8 cellular contexts compared by ENCODE assay signal in the genomic region with DNA sequence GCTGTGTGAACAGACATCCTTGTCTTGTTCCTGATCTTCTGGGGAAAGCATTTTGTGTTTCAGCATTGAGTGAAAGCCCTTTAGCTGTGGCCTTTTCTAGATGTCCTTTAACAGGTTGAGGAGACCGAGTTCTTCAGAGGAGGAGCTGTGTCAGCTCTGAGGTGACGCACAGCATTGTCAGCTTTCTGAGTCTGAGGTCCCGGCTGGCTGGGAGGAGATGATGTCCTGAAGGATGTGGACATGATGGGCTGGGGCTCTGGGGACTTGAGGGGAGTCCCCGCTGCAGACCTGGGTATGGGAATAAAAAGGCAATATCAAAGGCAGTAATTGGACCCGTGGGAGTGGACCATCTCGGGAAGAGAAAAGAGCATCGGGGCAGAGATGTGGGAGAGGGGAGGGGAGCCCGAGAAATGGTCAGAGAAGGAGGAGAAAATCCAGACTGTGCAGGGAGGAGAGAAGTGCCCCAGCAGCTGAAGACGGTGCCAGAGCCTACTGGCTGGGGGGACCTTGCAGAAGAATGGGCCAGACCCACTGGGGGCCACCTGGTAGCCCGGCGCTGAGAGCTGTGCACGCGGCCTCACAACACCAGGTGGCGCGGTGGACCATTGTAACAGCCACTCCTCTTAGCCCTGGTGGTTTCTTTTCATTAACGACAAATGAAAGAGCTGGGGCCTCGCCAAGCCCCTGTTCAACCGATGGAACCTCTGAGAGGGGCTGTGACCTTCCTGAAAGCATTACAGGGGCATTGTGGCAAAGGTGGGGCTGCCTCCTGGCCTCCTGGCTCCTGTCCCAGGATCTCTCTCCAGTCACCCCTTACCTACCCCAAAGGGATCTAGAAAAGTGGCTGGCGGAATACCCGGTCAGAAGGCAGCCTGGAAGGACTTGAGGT.
DNase-seq lines count a peak whose midpoint lies in the region; ATAC-seq, FAIRE-seq and TF ChIP-seq lines count a peak whose summit lies in the region.

No MANE protein-coding gene starts in this region.

- peaks cover 9% of the 10 kb centered on the region for H3K27me3 Mint-ChIP-seq in activated T-cell treated with anti-CD3 and anti-CD28 coated beads, Interleukin-2, amount 50 U/mL, for 72 hours (ENCODE audit: low read depth)
- peaks cover 7% of the 10 kb centered on the region for H3K27me3 Mint-ChIP-seq in neural crest cell (ENCODE audit: low read depth)
- no peaks in the 10 kb centered on the region for H3K27me3 Mint-ChIP-seq in stimulated activated naive CD8-positive, alpha-beta T cell treated with anti-CD3 and anti-CD28 coated beads, Interleukin-15, amount 100 ng/mL, for 72 hours

- H3K9me3 ChIP-seq in KOPT-K1 (ENCODE audit: insufficient read depth, low read length, poor library complexity, severe bottlenecking): no peaks in the 10 kb centered on the region

- H3K36me3 Mint-ChIP-seq in activated T-cell treated with anti-CD3 and anti-CD28 coated beads, Interleukin-2, amount 50 U/mL, for 72 hours (ENCODE audit: insufficient read depth in 2 of 2): no peaks in the 10 kb centered on the region
- no peaks in the 10 kb centered on the region for H3K36me3 Mint-ChIP-seq in neural crest cell (ENCODE audit: low read depth)

- no peak overlapping the region for H3K27ac Mint-ChIP-seq in activated T-cell treated with anti-CD3 and anti-CD28 coated beads, Interleukin-2, amount 50 U/mL, for 72 hours
- H3K27ac Mint-ChIP-seq in neural crest cell (ENCODE audit: unreplicated experiment): no peak overlapping the region
- H3K27ac Mint-ChIP-seq in stimulated activated naive CD8-positive, alpha-beta T cell treated with anti-CD3 and anti-CD28 coated beads, Interleukin-15, amount 100 ng/mL, for 72 hours: peak overlapping the region; percentile 43 to 81

- peaks cover 40% of the 10 kb centered on the region for H3K4me1 Mint-ChIP-seq in activated T-cell treated with anti-CD3 and anti-CD28 coated beads, Interleukin-2, amount 50 U/mL, for 72 hours (ENCODE audit: low read depth)
- peaks cover 16% of the 10 kb centered on the region for H3K4me1 Mint-ChIP-seq in neural crest cell
- H3K4me1 Mint-ChIP-seq in stimulated activated naive CD8-positive, alpha-beta T cell treated with anti-CD3 and anti-CD28 coated beads, Interleukin-15, amount 100 ng/mL, for 72 hours: peaks cover 40% of the 10 kb centered on the region

- no peaks in the 10 kb centered on the region for H3K9me3 Mint-ChIP-seq in activated T-cell treated with anti-CD3 and anti-CD28 coated beads, Interleukin-2, amount 50 U/mL, for 72 hours
- H3K9me3 Mint-ChIP-seq in neural crest cell: no peaks in the 10 kb centered on the region
- H3K9me3 Mint-ChIP-seq in stimulated activated naive CD8-positive, alpha-beta T cell treated with anti-CD3 and anti-CD28 coated beads, Interleukin-15, amount 100 ng/mL, for 72 hours: no peaks in the 10 kb centered on the region

- no peaks in the 10 kb centered on the region for H3K36me3 ChIP-seq in KOPT-K1 (ENCODE audit: insufficient read depth, low read length)

- peak; percentile 86 for ATAC-seq in GM19397 (IDR thresholded peaks at IDR 0.05; ENCODE audit: unreplicated experiment)
- ATAC-seq in activated T-cell treated with anti-CD3 and anti-CD28 coated beads, Interleukin-2, amount 50 U/mL, for 72 hours (replicated peaks in 1 of 2): peak; percentile 91 to 92
- ATAC-seq in stimulated activated naive CD8-positive, alpha-beta T cell treated with anti-CD3 and anti-CD28 coated beads, Interleukin-15, amount 100 ng/mL, for 72 hours: peak; percentile 96

- peak overlapping the region; percentile 74 for H3K27ac ChIP-seq in KOPT-K1 (ENCODE audit: low read depth, low read length, poor library complexity, severe bottlenecking)

- H3K4me3 Mint-ChIP-seq in activated T-cell treated with anti-CD3 and anti-CD28 coated beads, Interleukin-2, amount 50 U/mL, for 72 hours: peak overlapping the region; percentile 33 to 67
- no peak overlapping the region for H3K4me3 Mint-ChIP-seq in neural crest cell
- H3K4me3 Mint-ChIP-seq in stimulated activated naive CD8-positive, alpha-beta T cell treated with anti-CD3 and anti-CD28 coated beads, Interleukin-15, amount 100 ng/mL, for 72 hours: peak overlapping the region; percentile 30 to 35

- TF ChIP-seq CTCF in neural crest cell (conservative IDR thresholded peaks at IDR 0.05): peak; percentile 93

- FAIRE-seq in RCC 7860 (lab: Jason Lieb, UNC): no peak

- DNase-seq in Ammon's horn (ENCODE audit: low spot score) (peak; percentile 81), RCC 7860 (ENCODE audit: low spot score) (peak; percentile 39), fibroblast of peridontal ligament (ENCODE audit: extremely low read depth) (peak; percentile 52), neural crest cell (ENCODE audit: low read depth, low spot score) (peak; percentile 79)
- DNase-seq in activated T-cell treated with anti-CD3 and anti-CD28 coated beads, Interleukin-2, amount 50 U/mL, for 72 hours: peak; percentile 82 to 84
- DNase-seq in stimulated activated naive CD8-positive, alpha-beta T cell treated with anti-CD3 and anti-CD28 coated beads, Interleukin-15, amount 100 ng/mL, for 72 hours: peak; percentile 81 to 82

Comparison
In these comparisons a context has a peak if more than half of its experiments do, and no peak if none do; other contexts are left out.
1. Peak in every context shown above with its lines: DNase-seq, ATAC-seq and H3K27ac ChIP-seq.
2. H3K27ac Mint-ChIP-seq: peak in stimulated activated naive CD8-positive, alpha-beta T cell treated with anti-CD3 and anti-CD28 coated beads, Interleukin-15, amount 100 ng/mL, for 72 hours (2 of 2); none in activated T-cell treated with anti-CD3 and anti-CD28 coated beads, Interleukin-2, amount 50 U/mL, for 72 hours (single experiment) and neural crest cell (single experiment).